Comparison of ENCODE assay signal across 8 cellular contexts in genomic region chr10:22229756-22230330, GRCh38. TPM values are rescaled to one million over a fixed set of nuclear protein-coding genes. Genes with fewer than 3 reads are reported as not detected.
DNase-seq lines count a peak whose midpoint lies in the region; ATAC-seq and TF ChIP-seq lines count a peak whose summit lies in the region.

No MANE protein-coding gene starts in this region.

- H3K27ac ChIP-seq in coronary artery (peak overlapping the region; percentile 56 to 94), muscle layer of colon (ENCODE audit: low read depth, low read length) (peak overlapping the region; percentile 57)

- in situ Hi-C loops in G401 (cut with HindIII; ENCODE audit: low sequenced_read_pairs) = loop anchor here (10.0 kb wide), 1 partner anchor 65 kb away; no protein-coding TSS in a partner anchor

- H3K36me3 ChIP-seq in muscle layer of colon (ENCODE audit: insufficient read depth, low read length) = no peaks in the 10 kb centered on the region

- H3K9me3 ChIP-seq in muscle layer of colon (ENCODE audit: low read length) = no peaks in the 10 kb centered on the region

- DNase-seq in G401 (ENCODE audit: low spot score) (peak; percentile 69), NCI-H69 (lab: John Stamatoyannopoulos, UW) (peak; percentile 25), coronary artery (ENCODE audit: low spot score) (no peak), COLO829 (ENCODE audit: low spot score) (no peak), hepatic stellate cell (ENCODE audit: low spot score) (no peak), NCI-H2029 (lab: John Stamatoyannopoulos, UW) (no peak)

- no peak for TF ChIP-seq CTCF in coronary artery (IDR thresholded peaks at IDR 0.05)

- no peak for ATAC-seq in HG03378 (IDR thresholded peaks at IDR 0.05; ENCODE audit: unreplicated experiment)

- peaks cover 6% of the 10 kb centered on the region for H3K4me1 ChIP-seq in muscle layer of colon (ENCODE audit: insufficient read depth, low read length)

- no peaks in the 10 kb centered on the region for H3K27me3 ChIP-seq in muscle layer of colon (ENCODE audit: control insufficient read depth in 1 of 2, insufficient read depth in 2 of 2, low read length in 2 of 2)

- H3K4me3 ChIP-seq in coronary artery = peak overlapping the region; percentile 80
- H3K4me3 ChIP-seq in muscle layer of colon (ENCODE audit: low read depth in 1 of 2, low read length in 2 of 2) = peak overlapping the region; percentile 49 to 87

- H3K9ac ChIP-seq in muscle layer of colon (ENCODE audit: low read length) = peak overlapping the region; percentile 80

RNA-seq across cellular contexts. Expression of gene EBLN1, which starts 12.0 kb away (rescaled TPM):
- total RNA-seq in G401 (2014; rRNA removed; shearing (Covaris generic)) = 1.3 TPM in 1 of 2 replicates, not detected in the other

Comparison
In these comparisons a context has a peak if more than half of its experiments do, and no peak if none do; other contexts are left out.
1. DNase-seq: peak in G401 (single experiment) and NCI-H69 (single experiment); none in coronary artery (single experiment), COLO829 (single experiment), hepatic stellate cell (single experiment) and NCI-H2029 (single experiment).